Comparison of ENCODE assay signal across 8 cellular contexts in the genomic region with DNA sequence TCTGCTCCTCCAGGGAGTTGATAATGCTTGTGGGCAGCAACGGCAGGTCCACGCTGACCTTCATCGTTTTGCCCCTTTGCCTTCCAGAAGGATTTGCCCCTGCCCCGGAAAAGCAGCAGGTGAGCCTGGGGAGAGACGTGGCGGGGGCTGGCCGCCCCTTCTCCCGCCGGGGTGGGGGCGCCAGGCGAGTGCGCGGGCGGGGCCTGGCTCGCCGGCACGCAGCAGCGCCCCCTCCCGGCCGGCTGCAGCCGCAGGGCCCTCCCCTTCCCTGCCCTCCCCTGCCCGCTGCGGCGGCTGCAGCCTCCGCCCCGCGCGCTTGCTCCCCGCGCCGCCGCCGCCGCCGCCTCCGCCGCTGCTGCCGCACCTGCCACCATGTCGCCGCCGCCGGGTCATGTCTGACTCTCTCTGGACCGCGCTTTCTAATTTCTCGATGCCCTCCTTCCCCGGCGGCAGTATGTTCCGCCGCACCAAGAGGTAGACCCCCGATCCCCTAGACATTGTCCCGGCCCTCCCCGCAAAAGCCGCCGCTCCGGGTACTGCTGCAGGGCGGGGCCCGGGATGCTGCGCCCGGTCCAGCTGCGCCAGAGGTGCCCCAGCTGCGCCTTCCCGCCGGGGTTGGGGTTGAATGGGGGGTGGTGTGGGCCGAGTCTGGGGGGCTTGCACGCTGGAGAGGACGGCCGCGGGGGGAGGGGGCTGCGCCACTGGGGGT. TPM values are rescaled to one million over a fixed set of nuclear protein-coding genes. Genes with fewer than 3 reads are reported as not detected.
DNase-seq lines count a peak whose midpoint lies in the region; ATAC-seq lines count a peak whose summit lies in the region.

Gene MAST1 (plus strand): TSS at position 334 of the 709 bp plus-strand sequence. CDS start 58 bp downstream, at position 392.

- intact Hi-C loops in activated CD4-positive, alpha-beta T cell treated with anti-CD3 and anti-CD28 coated beads, Interleukin-2, amount 10 ng/mL, durations not matched to agents 24 days and 14 days (cut with micrococcal nuclease), result loop anchor here (2.0 to 5.0 kb wide), 4 partner anchors 42 to 259 kb away; partner anchors contain the start of genes DNASE2 and HOOK2

- no peaks in the 10 kb centered on the region for H3K9me3 Mint-ChIP-seq in activated CD4-positive, alpha-beta T cell treated with anti-CD3 and anti-CD28 coated beads, Interleukin-2, amount 10 ng/mL, durations not matched to agents 24 days and 14 days
- no peaks in the 10 kb centered on the region for H3K9me3 Mint-ChIP-seq in activated CD4-positive, alpha-beta memory T cell treated with anti-CD3 and anti-CD28 coated beads, Interleukin-2, amount 10 ng/mL, durations not matched to agents 7 days and 5 days
- no peaks in the 10 kb centered on the region for H3K9me3 Mint-ChIP-seq in natural killer cell treated with Interleukin-12 subunit alpha and Interleukin-12 subunit beta and Interleukin-15 and Interleukin-18, amount 100 ng/mL, for 72 hours

- H3K27ac Mint-ChIP-seq in activated CD4-positive, alpha-beta T cell treated with anti-CD3 and anti-CD28 coated beads, Interleukin-2, amount 10 ng/mL, durations not matched to agents 24 days and 14 days, result peak within 1 kb of the TSS; percentile 30
- no peak within 1 kb of the TSS for H3K27ac Mint-ChIP-seq in activated CD4-positive, alpha-beta memory T cell treated with anti-CD3 and anti-CD28 coated beads, Interleukin-2, amount 10 ng/mL, durations not matched to agents 7 days and 5 days
- no peak within 1 kb of the TSS for H3K27ac Mint-ChIP-seq in natural killer cell treated with Interleukin-12 subunit alpha and Interleukin-12 subunit beta and Interleukin-15 and Interleukin-18, amount 100 ng/mL, for 72 hours

- peak; percentile 63 to 80 for ATAC-seq in natural killer cell treated with Interleukin-12 subunit alpha and Interleukin-12 subunit beta and Interleukin-15 and Interleukin-18, amount 100 ng/mL, for 72 hours
- ATAC-seq in GM19467 (IDR thresholded peaks at IDR 0.05; ENCODE audit: unreplicated experiment), result no peak
- ATAC-seq in GM18907 (IDR thresholded peaks at IDR 0.05; ENCODE audit: unreplicated experiment), result no peak

- POLR2A ChIA-PET in activated CD4-positive, alpha-beta memory T cell treated with anti-CD3 and anti-CD28 coated beads, Interleukin-2, amount 10 ng/mL, durations not matched to agents 7 days and 5 days (lab: Charles Lee), result interaction anchor here (1.0 kb wide), 1 partner anchor 61 kb away, joined by 3 read pairs; no protein-coding TSS in a partner anchor

- H3K27me3 Mint-ChIP-seq in activated CD4-positive, alpha-beta T cell treated with anti-CD3 and anti-CD28 coated beads, Interleukin-2, amount 10 ng/mL, durations not matched to agents 24 days and 14 days, result peaks cover 69% of the 10 kb centered on the region
- peaks cover 76% of the 10 kb centered on the region for H3K27me3 Mint-ChIP-seq in activated CD4-positive, alpha-beta memory T cell treated with anti-CD3 and anti-CD28 coated beads, Interleukin-2, amount 10 ng/mL, durations not matched to agents 7 days and 5 days
- H3K27me3 Mint-ChIP-seq in natural killer cell treated with Interleukin-12 subunit alpha and Interleukin-12 subunit beta and Interleukin-15 and Interleukin-18, amount 100 ng/mL, for 72 hours, result peaks cover 49 to 64% of the 10 kb centered on the region in 2 donors

- CTCF ChIA-PET in activated CD4-positive, alpha-beta memory T cell treated with anti-CD3 and anti-CD28 coated beads, Interleukin-2, amount 10 ng/mL, durations not matched to agents 7 days and 5 days (lab: Charles Lee), result interaction anchor here (1.8 kb wide), 1 partner anchor 9 kb away, joined by 15 read pairs; no protein-coding TSS in a partner anchor

- H3K36me3 Mint-ChIP-seq in activated CD4-positive, alpha-beta T cell treated with anti-CD3 and anti-CD28 coated beads, Interleukin-2, amount 10 ng/mL, durations not matched to agents 24 days and 14 days (ENCODE audit: low read depth), result no peaks in the 10 kb centered on the region
- H3K36me3 Mint-ChIP-seq in activated CD4-positive, alpha-beta memory T cell treated with anti-CD3 and anti-CD28 coated beads, Interleukin-2, amount 10 ng/mL, durations not matched to agents 7 days and 5 days (ENCODE audit: low read depth), result no peaks in the 10 kb centered on the region
- H3K36me3 Mint-ChIP-seq in natural killer cell treated with Interleukin-12 subunit alpha and Interleukin-12 subunit beta and Interleukin-15 and Interleukin-18, amount 100 ng/mL, for 72 hours, result peaks cover 10% of the 10 kb centered on the region

- peak within 1 kb of the TSS; percentile 74 for H3K4me3 Mint-ChIP-seq in activated CD4-positive, alpha-beta T cell treated with anti-CD3 and anti-CD28 coated beads, Interleukin-2, amount 10 ng/mL, durations not matched to agents 24 days and 14 days
- peak within 1 kb of the TSS; percentile 51 for H3K4me3 Mint-ChIP-seq in activated CD4-positive, alpha-beta memory T cell treated with anti-CD3 and anti-CD28 coated beads, Interleukin-2, amount 10 ng/mL, durations not matched to agents 7 days and 5 days
- peak within 1 kb of the TSS; percentile 80 for H3K4me3 Mint-ChIP-seq in natural killer cell treated with Interleukin-12 subunit alpha and Interleukin-12 subunit beta and Interleukin-15 and Interleukin-18, amount 100 ng/mL, for 72 hours

- peaks cover 21% of the 10 kb centered on the region for H3K4me1 Mint-ChIP-seq in activated CD4-positive, alpha-beta T cell treated with anti-CD3 and anti-CD28 coated beads, Interleukin-2, amount 10 ng/mL, durations not matched to agents 24 days and 14 days
- H3K4me1 Mint-ChIP-seq in activated CD4-positive, alpha-beta memory T cell treated with anti-CD3 and anti-CD28 coated beads, Interleukin-2, amount 10 ng/mL, durations not matched to agents 7 days and 5 days, result peaks cover 41% of the 10 kb centered on the region
- peaks cover 17 to 29% of the 10 kb centered on the region in 2 donors for H3K4me1 Mint-ChIP-seq in natural killer cell treated with Interleukin-12 subunit alpha and Interleukin-12 subunit beta and Interleukin-15 and Interleukin-18, amount 100 ng/mL, for 72 hours (ENCODE audit: low read depth in 2 of 2)

- DNase-seq in activated CD4-positive, alpha-beta T cell treated with anti-CD3 and anti-CD28 coated beads, Interleukin-2, amount 10 ng/mL, durations not matched to agents 24 days and 14 days, result peak; percentile 88
- no peak for DNase-seq in activated CD4-positive, alpha-beta T cell treated with anti-CD3 and anti-CD28 coated beads for 1 hour
- DNase-seq in NCI-H2171 treated with DMSO at 0.1 percent for 48 hours (lab: John Stamatoyannopoulos, UW), result peak; percentile 54
- DNase-seq in activated CD4-positive, alpha-beta memory T cell treated with anti-CD3 and anti-CD28 coated beads, Interleukin-2, amount 10 ng/mL, durations not matched to agents 7 days and 5 days, result peak; percentile 61
- DNase-seq in epidermal melanocyte (ENCODE audit: insufficient read length, low spot score), result peak; percentile 12
- DNase-seq in natural killer cell treated with Interleukin-12 subunit alpha and Interleukin-12 subunit beta and Interleukin-15 and Interleukin-18, amount 100 ng/mL, for 72 hours (ENCODE audit: low spot score), result no peak

RNA-seq across cellular contexts. Expression of gene MAST1, which starts in this region (rescaled TPM):
- total RNA-seq in activated CD4-positive, alpha-beta T cell treated with anti-CD3 and anti-CD28 coated beads, Interleukin-2, amount 10 ng/mL, durations not matched to agents 24 days and 14 days, result 1.6 and 2.4 TPM in 2 replicates
- 1 to 10 TPM; 1.1 to 2.1 TPM for total RNA-seq in activated CD4-positive, alpha-beta memory T cell treated with anti-CD3 and anti-CD28 coated beads, Interleukin-2, amount 10 ng/mL, durations not matched to agents 7 days and 5 days
- total RNA-seq in natural killer cell treated with Interleukin-12 subunit alpha and Interleukin-12 subunit beta and Interleukin-15 and Interleukin-18, amount 100 ng/mL, for 72 hours, result under 1 TPM in 1 of 2 donors, not detected in 1; 0.31 TPM

Comparison
In these comparisons a context has a peak if more than half of its experiments do, and no peak if none do; other contexts are left out.
1. DNase-seq: peak in activated CD4-positive, alpha-beta T cell treated with anti-CD3 and anti-CD28 coated beads, Interleukin-2, amount 10 ng/mL, durations not matched to agents 24 days and 14 days (single experiment), NCI-H2171 treated with DMSO at 0.1 percent for 48 hours (single experiment), activated CD4-positive, alpha-beta memory T cell treated with anti-CD3 and anti-CD28 coated beads, Interleukin-2, amount 10 ng/mL, durations not matched to agents 7 days and 5 days (single experiment) and epidermal melanocyte (single experiment); none in activated CD4-positive, alpha-beta T cell treated with anti-CD3 and anti-CD28 coated beads for 1 hour (single experiment) and natural killer cell treated with Interleukin-12 subunit alpha and Interleukin-12 subunit beta and Interleukin-15 and Interleukin-18, amount 100 ng/mL, for 72 hours (single experiment).
2. Peak in ATAC-seq in natural killer cell treated with Interleukin-12 subunit alpha and Interleukin-12 subunit beta and Interleukin-15 and Interleukin-18, amount 100 ng/mL, for 72 hours; RNA of the gene not detected or under 1 TPM.
3. Peak in every context shown above with its lines, with median percentiles within 50 percentile points of each other: H3K4me3 Mint-ChIP-seq.